In genomic region chr11:73383249-73384126, GRCh38 we compare ENCODE assay signal across 7 cellular contexts. TPM values are rescaled to one million over a fixed set of nuclear protein-coding genes. Genes with fewer than 3 reads are reported as not detected.
DNase-seq lines count a peak whose midpoint lies in the region; FAIRE-seq and TF ChIP-seq lines count a peak whose summit lies in the region.

No MANE protein-coding gene starts in this region.

- BruUV-seq in endothelial cell of umbilical vein (replicated peaks; lab: Mats Ljungman, UMichigan), result no TSS peak

- H3K4me3 ChIP-seq in GM12864 (ENCODE audit: low read depth, low read length) (peak overlapping the region; percentile 5; the same call in 1 of the 2 replicates), Loucy (ENCODE audit: low read length, poor library complexity, severe bottlenecking) (no peak overlapping the region), endothelial cell of umbilical vein (replicated peaks in 1 of 3; ENCODE audit: insufficient read depth in 1 of 3, low read depth in 1 of 3, low read length in 3 of 3) (no peak overlapping the region)

- FAIRE-seq in endothelial cell of umbilical vein (lab: Jason Lieb, UNC), result peak; percentile 86

- H4K20me1 ChIP-seq in Loucy (ENCODE audit: insufficient read depth, low read length, poor library complexity, severe bottlenecking) (peaks cover 71% of the 10 kb centered on the region), endothelial cell of umbilical vein (replicated peaks; ENCODE audit: control insufficient read depth, extremely low read depth, insufficient read depth, low read length) (no peaks in the 10 kb centered on the region)

- peak; percentile 14 for TF ChIP-seq CTCF in GM12864 (IDR thresholded peaks at IDR 0.05; ENCODE audit: low read depth, low read length, missing control alignments)
- TF ChIP-seq CTCF in Loucy (conservative IDR thresholded peaks at IDR 0.05; ENCODE audit: low read length), result no peak
- TF ChIP-seq CTCF in endothelial cell of umbilical vein (IDR thresholded peaks at IDR 0.05; ENCODE audit: extremely low read depth in 1 of 2, insufficient read depth in 1 of 2, low read depth in 1 of 2, low read length in 2 of 2), result peak in 1 of 2 donors; percentile 5

- H3K79me2 ChIP-seq in Loucy (ENCODE audit: insufficient read depth, low read length) (peaks cover 100% of the 10 kb centered on the region), endothelial cell of umbilical vein (ENCODE audit: control insufficient read depth, insufficient read depth, low read length) (peaks cover 96% of the 10 kb centered on the region)

- H3K9me1 ChIP-seq in endothelial cell of umbilical vein (replicated peaks; ENCODE audit: control insufficient read depth, extremely low read depth, insufficient read depth, low read length), result no peaks in the 10 kb centered on the region

- no peak overlapping the region for H2AFZ ChIP-seq in Loucy (ENCODE audit: low read length)
- H2AFZ ChIP-seq in endothelial cell of umbilical vein (ENCODE audit: low read depth, low read length), result no peak overlapping the region

- H3K9me3 ChIP-seq in Loucy (ENCODE audit: insufficient read depth, low read depth, low read length) (no peaks in the 10 kb centered on the region), endothelial cell of umbilical vein (replicated peaks; ENCODE audit: control insufficient read depth, insufficient read depth, low read length) (no peaks in the 10 kb centered on the region)

- intact Hi-C loops in endothelial cell of umbilical vein (cut with micrococcal nuclease), result no loop called here

- CTCF ChIA-PET in endothelial cell of umbilical vein (lab: Charles Lee), result interaction anchor here (1.0 to 3.6 kb wide), 8 partner anchors 10 to 278 kb away, joined by 3 to 38 read pairs (median 6); no protein-coding TSS in a partner anchor

- peaks cover 83% of the 10 kb centered on the region for H3K4me1 ChIP-seq in Loucy (ENCODE audit: insufficient read depth, low read length, poor library complexity, severe bottlenecking)
- H3K4me1 ChIP-seq in endothelial cell of umbilical vein (ENCODE audit: control insufficient read depth, extremely low read depth, insufficient read depth, low read length), result peaks cover 25% of the 10 kb centered on the region

- H3K4me2 ChIP-seq in Loucy (ENCODE audit: low read depth, low read length, poor library complexity, severe bottlenecking) (peak overlapping the region; percentile 87), endothelial cell of umbilical vein (ENCODE audit: insufficient read depth, low read length) (no peak overlapping the region)

- no peaks in the 10 kb centered on the region for H3K9me2 ChIP-seq in Loucy (replicated peaks; ENCODE audit: low read depth, low read length)

- H3K9ac ChIP-seq in Loucy (ENCODE audit: low read depth, low read length, poor library complexity, severe bottlenecking) (peak overlapping the region; percentile 33), endothelial cell of umbilical vein (replicated peaks; ENCODE audit: extremely low read depth, insufficient read depth, low read length) (peak overlapping the region; percentile 12)

- H3K27me3 ChIP-seq in Loucy (ENCODE audit: insufficient read depth, low read length, poor library complexity, severe bottlenecking), result no peaks in the 10 kb centered on the region
- no peaks in the 10 kb centered on the region for H3K27me3 ChIP-seq in endothelial cell of umbilical vein (ENCODE audit: control insufficient read depth in 2 of 2, insufficient read depth in 2 of 2, low read length in 2 of 2)

- POLR2A ChIA-PET in endothelial cell of umbilical vein (lab: Charles Lee), result no interaction called here

- DNase-seq in GM12864 (ENCODE audit: low read depth) (no peak), endothelial cell of umbilical vein (ENCODE audit: low read depth, low spot score) (peak; percentile 76), pons (ENCODE audit: low spot score) (peak; percentile 92), HPDE6-E6E7 (ENCODE audit: extremely low spot score) (no peak), hepatic stellate cell (ENCODE audit: low spot score) (no peak), NOMO-1 treated with dmso at 0.1 percent for 144 hours (lab: John Stamatoyannopoulos, UW; ENCODE audit: unreplicated experiment) (no peak)

- no peak for TF ChIP-seq POLR2A in endothelial cell of umbilical vein (IDR thresholded peaks at IDR 0.05; ENCODE audit: low read depth, low read length)

- peak overlapping the region; percentile 53 for H3K27ac ChIP-seq in endothelial cell of umbilical vein (ENCODE audit: insufficient read depth, low read depth, low read length)

- dilution Hi-C loops in endothelial cell of umbilical vein (cut with MboI; ENCODE audit: extremely low pct_ligation_motif_present, low sequenced_read_pairs), result no loop called here

- H3F3A ChIP-seq in Loucy (ENCODE audit: low read depth), result no peaks in the 10 kb centered on the region

- no peaks in the 10 kb centered on the region for H3K36me3 ChIP-seq in Loucy (ENCODE audit: insufficient read depth, low read length)
- H3K36me3 ChIP-seq in endothelial cell of umbilical vein (ENCODE audit: control insufficient read depth in 2 of 2, extremely low read depth in 1 of 2, insufficient read depth in 2 of 2, low read length in 2 of 2), result no peaks in the 10 kb centered on the region

TF ChIP-seq in endothelial cell of umbilical vein, 7 proteins besides CTCF, POLR2A, EP300 and RAD21:
- TF ChIP-seq MYC (IDR thresholded peaks at IDR 0.05; ENCODE audit: low read depth, low read length) (no peak), GATA2 (IDR thresholded peaks at IDR 0.05; ENCODE audit: insufficient read depth, insufficient read length, low read depth, low read length) (no peak)

RNA-seq across cellular contexts. Expression of gene RELT, which starts 7.3 kb away (rescaled TPM):
- total RNA-seq in endothelial cell of umbilical vein, result 12.6 and 13.1 TPM in 2 replicates
- 6.7 and 8.2 TPM in 2 replicates for polyA plus RNA-seq in endothelial cell of umbilical vein
- 4.0 and 5.0 TPM in 2 replicates for polyA plus RNA-seq in endothelial cell of umbilical vein (2011; cell fraction: cytosol; rRNA removed)
- polyA plus RNA-seq in endothelial cell of umbilical vein (2011; cell fraction: nucleus; rRNA removed), result 20.8 and 21.9 TPM in 2 replicates
- polyA plus RNA-seq in endothelial cell of umbilical vein (2012), result 6.5 and 8.8 TPM in 2 replicates
- 6.7 and 6.8 TPM in 2 replicates for polyA minus RNA-seq in endothelial cell of umbilical vein
- polyA minus RNA-seq in endothelial cell of umbilical vein (2011; cell fraction: cytosol; rRNA and poly(A)+ RNA removed), result 8.7 TPM
- polyA minus RNA-seq in endothelial cell of umbilical vein (2011; cell fraction: nucleus; rRNA and poly(A)+ RNA removed), result 9.9 and 12.0 TPM in 2 replicates

Comparison
In these comparisons a context has a peak if more than half of its experiments do, and no peak if none do; other contexts are left out.
1. DNase-seq: peak in endothelial cell of umbilical vein (single experiment) and pons (single experiment); none in GM12864 (single experiment), HPDE6-E6E7 (single experiment), hepatic stellate cell (single experiment) and NOMO-1 treated with dmso at 0.1 percent for 144 hours (single experiment).